Comparison of ENCODE assay signal across 8 cellular contexts in the genomic region with DNA sequence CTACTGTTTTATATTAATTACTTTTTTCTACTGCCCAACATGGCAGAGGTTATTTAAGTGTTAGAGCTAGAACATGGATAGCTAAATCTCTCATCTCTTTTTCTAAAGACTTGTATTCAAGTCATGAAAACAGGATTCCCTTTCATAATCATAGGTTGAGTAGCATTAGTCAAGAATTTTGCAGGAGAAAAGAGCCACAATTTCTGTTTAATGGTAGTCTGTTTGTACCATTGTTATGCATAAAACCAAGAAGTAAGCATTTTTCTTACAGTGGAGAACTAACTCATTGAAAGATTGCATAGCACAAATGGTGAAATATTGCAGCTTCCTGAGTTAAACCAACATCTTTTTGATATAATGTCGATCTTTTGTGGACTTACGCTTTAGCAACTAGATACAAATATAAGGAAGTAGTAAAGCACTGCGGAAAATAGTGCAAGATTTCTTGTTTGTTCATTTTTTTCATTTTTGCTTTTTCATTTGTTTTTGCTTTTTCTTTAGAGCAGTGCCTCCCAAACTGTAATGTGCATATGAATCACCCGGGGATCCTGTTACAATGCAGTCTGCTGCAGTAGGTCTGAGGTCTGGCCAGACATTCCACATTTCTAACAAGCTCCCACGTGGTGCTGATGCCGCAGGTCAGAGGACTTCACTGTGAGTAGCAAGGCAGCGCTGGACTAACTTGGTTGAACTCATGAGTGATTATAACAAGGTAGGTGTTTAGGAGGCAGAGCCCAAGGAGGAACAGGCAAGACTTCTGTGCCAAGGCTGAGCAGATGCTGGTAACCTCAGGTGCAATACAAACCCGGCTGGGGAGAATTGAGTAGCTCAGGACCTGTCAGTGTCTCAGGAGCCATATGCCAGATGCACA. TPM values are rescaled to one million over a fixed set of nuclear protein-coding genes. Genes with fewer than 3 reads are reported as not detected.
DNase-seq lines count a peak whose midpoint lies in the region; ATAC-seq, FAIRE-seq and TF ChIP-seq lines count a peak whose summit lies in the region.

No MANE protein-coding gene starts in this region.

- peaks cover 66% of the 10 kb centered on the region for H3K4me1 Mint-ChIP-seq in activated naive CD8-positive, alpha-beta T cell (ENCODE audit: low read depth)

- peaks cover 10% of the 10 kb centered on the region; the same call in 2 of the 3 replicates for H3K4me1 ChIP-seq in A549

- DNase-seq in A549 (ENCODE audit: low read depth in 1 of 2, low spot score in 1 of 2): peak; percentile 15 to 39
- peak; percentile 95 for DNase-seq in HCEC 1CT
- DNase-seq in iPS-NIHi11 (ENCODE audit: low spot score): peak; percentile 78
- no peak for DNase-seq in superior temporal gyrus (ENCODE audit: extremely low spot score)
- DNase-seq in caudate nucleus (lab: John Stamatoyannopoulos, UW): no peak
- no peak for DNase-seq in activated CD4-positive, alpha-beta T cell treated with anti-CD3 and anti-CD28 coated beads, Interleukin-2, amount 50 U/mL, for 1 hour

- no peak for FAIRE-seq in A549 (lab: Jason Lieb, UNC)

- WGBS in A549 (ENCODE audit: missing lambda C conversion rate): 43% methylated on average over 6 of the region's 8 CpGs

- H3K9me3 Mint-ChIP-seq in activated naive CD8-positive, alpha-beta T cell (ENCODE audit: low read depth): no peaks in the 10 kb centered on the region

- TF ChIP-seq CTCF in A549 (IDR thresholded peaks at IDR 0.05): no peak

- ATAC-seq in A549 (peak; percentile 89 to 94), GM19455 (IDR thresholded peaks at IDR 0.05; ENCODE audit: unreplicated experiment) (no peak)

- TF ChIP-seq POLR2A in A549 (IDR thresholded peaks at IDR 0.05; ENCODE audit: low read length): no peak

- H3K36me3 Mint-ChIP-seq in activated naive CD8-positive, alpha-beta T cell: no peaks in the 10 kb centered on the region

- no peak for TF ChIP-seq EP300 in A549 (IDR thresholded peaks at IDR 0.05)

- POLR2A ChIA-PET in A549 (lab: Yijun Ruan, JAX): no interaction called here

- H3K4me2 ChIP-seq in A549: peak overlapping the region; percentile 43

- CTCF ChIA-PET in A549 (lab: Yijun Ruan, JAX): interaction anchor here (1.0 kb wide), 1 partner anchor 292 kb away, joined by 3 read pairs; no protein-coding TSS in a partner anchor

- H3K27me3 Mint-ChIP-seq in activated naive CD8-positive, alpha-beta T cell: no peaks in the 10 kb centered on the region

- no peak overlapping the region for H3K27ac ChIP-seq in A549
- no peak overlapping the region for H3K27ac ChIP-seq in caudate nucleus (ENCODE audit: low read depth, low read length)

- peak overlapping the region; percentile 48 for H3K4me3 Mint-ChIP-seq in activated naive CD8-positive, alpha-beta T cell

- H3K9me3 ChIP-seq in A549: no peaks in the 10 kb centered on the region

- no peak for TF ChIP-seq RAD21 in A549 (conservative IDR thresholded peaks at IDR 0.05 in 1 of 2, IDR thresholded peaks at IDR 0.05 in 1 of 2)

- H3K27ac Mint-ChIP-seq in activated naive CD8-positive, alpha-beta T cell: peak overlapping the region; percentile 84

- no peak overlapping the region for H3K4me3 ChIP-seq in A549

TF ChIP-seq in A549, 52 proteins besides CTCF, POLR2A, EP300 and RAD21:
- TF ChIP-seq, protein P1, sequence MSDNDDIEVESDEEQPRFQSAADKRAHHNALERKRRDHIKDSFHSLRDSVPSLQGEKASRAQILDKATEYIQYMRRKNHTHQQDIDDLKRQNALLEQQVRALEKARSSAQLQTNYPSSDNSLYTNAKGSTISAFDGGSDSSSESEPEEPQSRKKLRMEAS (IDR thresholded peaks at IDR 0.05): no peak
- no peak for TF ChIP-seq CEBPB (IDR thresholded peaks at IDR 0.05)
- TF ChIP-seq FOSL2 (IDR thresholded peaks at IDR 0.05): no peak
- peak; percentile 21; the same call in 1 of the 2 replicates for TF ChIP-seq FOSL2 (CRISPR knock-in tag; IDR thresholded peaks at IDR 0.05)
- peak; percentile 4 for TF ChIP-seq MAFK (IDR thresholded peaks at IDR 0.05; ENCODE audit: partially characterized antibody)

RNA-seq across cellular contexts. Expression of a gene that starts 4.6 kb away (rescaled TPM):
- 18.8 and 20.0 TPM in 2 replicates for polyA plus RNA-seq in A549 (2011; rRNA removed)
- polyA plus RNA-seq in A549 (2012; cell fraction: cytosol; rRNA removed): 9.5 and 11.6 TPM in 2 replicates
- polyA plus RNA-seq in A549 (2012; cell fraction: nucleus; rRNA removed): 7.7 and 11.8 TPM in 2 replicates
- 14.5 to 20.1 TPM (median 16.5 TPM) in 3 replicates for polyA plus RNA-seq in A549 (2017; fragmentation: RNase III; extraction: RNeasy Plus Mini Kit Qiagen cat#74134 plus additional on column Dnase treatment)
- polyA minus RNA-seq in A549 (2011; rRNA and poly(A)+ RNA removed): 23.5 and 27.2 TPM in 2 replicates

Comparison
In these comparisons a context has a peak if more than half of its experiments do, and no peak if none do; other contexts are left out.
1. DNase-seq: peak in A549 (2 of 2), HCEC 1CT (single experiment) and iPS-NIHi11 (single experiment); none in superior temporal gyrus (single experiment), caudate nucleus (0 of 61) and activated CD4-positive, alpha-beta T cell treated with anti-CD3 and anti-CD28 coated beads, Interleukin-2, amount 50 U/mL, for 1 hour (single experiment).